In genomic region chr20:17441745-17442144, GRCh38 we compare ENCODE assay signal across 32 cellular contexts.
"Had no signal": no experiment of that assay in that cellular context is flagged by ENCODE, and none has a peak within 500 bp of the region (broad histone marks: within the 10 kb centered on the region; RNA-seq: fewer than 3 reads in every experiment).

No MANE protein-coding gene starts in this region.

- H3K27me3 ChIP-seq: MG63 had no signal

- H3K4me2 ChIP-seq: KMS-11 had no signal

- H3K9me3 ChIP-seq: MG63 had no signal

- H3K27ac ChIP-seq: KMS-11 had no signal

- DNase-seq: Karpas-422, Kasumi-1, MG63, MM.1S, MV-4-11, NCI-H1048, NCI-H1092, NCI-H1092 treated with DMSO at 0.1 percent for 48 hours, NCI-H1105 treated with DMSO at 0.1 percent for 48 hours, NCI-H1417 treated with DMSO at 0.1 percent for 48 hours, NCI-H1436, NCI-H1436 treated with DMSO at 0.1 percent for 48 hours, NCI-H146, NCI-H1694, NCI-H1694 treated with DMSO at 0.1 percent for 48 hours, NCI-H187, NCI-H187 treated with DMSO at 0.1 percent for 48 hours, NCI-H1930, NCI-H2029, NCI-H2029 treated with DMSO at 0.1 percent for 48 hours, NCI-H2081, NCI-H2081 treated with DMSO at 0.1 percent for 48 hours, NCI-H2107, NCI-H2171, NCI-H2171 treated with DMSO at 0.1 percent for 48 hours, NCI-H2227 treated with DMSO at 0.1 percent for 48 hours, NCI-H226, NCI-H345, NCI-H446, NCI-H446 treated with DMSO at 0.1 percent for 48 hours, NCI-H510A had no signal

- H3K4me3 ChIP-seq: MG63 had no signal

- H3K36me3 ChIP-seq: MG63 had no signal

- H3K9ac ChIP-seq: KMS-11 had no signal
